14 cellular contexts compared by ENCODE assay signal in genomic region chr9:117400131-117400530, GRCh38. TPM values are rescaled to one million over a fixed set of nuclear protein-coding genes. Genes with fewer than 3 reads are reported as not detected.
DNase-seq lines count a peak whose midpoint lies in the region; ATAC-seq and TF ChIP-seq lines count a peak whose summit lies in the region.
"Had no signal": no experiment of that assay in that cellular context is flagged by ENCODE, and none has a peak within 500 bp of the region (broad histone marks: within the 10 kb centered on the region; RNA-seq: fewer than 3 reads in every experiment).

No MANE protein-coding gene starts in this region.

- H2AFZ ChIP-seq in H9 (ENCODE audit: low read length), result no peak overlapping the region

- no peaks in the 10 kb centered on the region for H3K23me2 ChIP-seq in H9 (ENCODE audit: insufficient read length, low read depth, low read length, poor library complexity, severe bottlenecking)

- no peak overlapping the region for H3K56ac ChIP-seq in H9 (ENCODE audit: insufficient read length, low read depth, low read length)

- H3K18ac ChIP-seq in H9 (ENCODE audit: insufficient read length, low read depth, low read length), result no peak overlapping the region

- no peak overlapping the region for H3K4me3 Mint-ChIP-seq in H9

- H3K4me2 ChIP-seq in H9 (ENCODE audit: insufficient read depth, insufficient read length, low read length), result no peak overlapping the region

- no CpG with 5 or more reads among the region's 2 CpGs for WGBS in H9 (ENCODE audit: extremely low coverage, insufficient read length, low lambda C conversion rate)

- H3K23ac ChIP-seq in H9 (ENCODE audit: insufficient read length, low read depth, low read length), result no peak overlapping the region

- H3K36me3 Mint-ChIP-seq in H9 (ENCODE audit: insufficient read depth in 1 of 3, low read depth in 3 of 3), result no peaks in the 10 kb centered on the region

- H3K27me3 ChIP-seq in H9 (ENCODE audit: insufficient read depth, low read length), result no peaks in the 10 kb centered on the region
- H3K27me3 ChIP-seq: right atrium auricular region had no signal

- peak overlapping the region in 1 of 3 experiments; percentile 86; a peak in 2 of 7 replicates for H3K27ac Mint-ChIP-seq in H9

- no peak overlapping the region for H2AK5ac ChIP-seq in H9 (ENCODE audit: insufficient read length, low read length)

- H2BK5ac ChIP-seq in H9 (ENCODE audit: insufficient read length, low read length), result no peak overlapping the region

- H3K9me3 Mint-ChIP-seq in H9, result no peaks in the 10 kb centered on the region

- peaks cover 35 to 52% of the 10 kb centered on the region in 2 experiments for H3K4me1 Mint-ChIP-seq in H9

- H3K27ac ChIP-seq in H9 (ENCODE audit: insufficient read length, low read depth, low read length), result no peak overlapping the region
- H3K27ac ChIP-seq: right atrium auricular region, SK-N-MC had no signal

- H3K4ac ChIP-seq in H9 (ENCODE audit: low read depth, low read length), result no peak overlapping the region

- H3K4me1 ChIP-seq in H9 (ENCODE audit: insufficient read depth, low read length), result peaks cover 9% of the 10 kb centered on the region; the same call in 1 of the 2 replicates
- H3K4me1 ChIP-seq: right atrium auricular region had no signal

- no peaks in the 10 kb centered on the region for H3K79me2 ChIP-seq in H9 (ENCODE audit: insufficient read depth, low read length)

- no peaks in the 10 kb centered on the region for H3K9me3 ChIP-seq in H9 (ENCODE audit: control insufficient read depth, low read depth, low read length)
- H3K9me3 ChIP-seq: right atrium auricular region had no signal

- no peak overlapping the region for H2BK15ac ChIP-seq in H9 (ENCODE audit: low read depth, low read length)

- no peak overlapping the region for H2BK20ac ChIP-seq in H9 (ENCODE audit: low read depth, low read length, poor library complexity, severe bottlenecking)

- no peaks in the 10 kb centered on the region for H4K20me1 ChIP-seq in H9 (ENCODE audit: control insufficient read depth, insufficient read depth, insufficient read length)

- H3K79me1 ChIP-seq in H9 (ENCODE audit: insufficient read depth, low read depth, low read length, poor library complexity, severe bottlenecking), result no peaks in the 10 kb centered on the region

- no peak overlapping the region for H4K5ac ChIP-seq in H9 (ENCODE audit: insufficient read length, low read depth, low read length)

- TF ChIP-seq CTCF in H9 (conservative IDR thresholded peaks at IDR 0.05), result no peak

- no peak overlapping the region for H4K8ac ChIP-seq in H9 (replicated peaks; ENCODE audit: insufficient read length, low read depth, low read length)

- ATAC-seq in HG03469 (IDR thresholded peaks at IDR 0.05; ENCODE audit: unreplicated experiment) (no peak), HG03442 (IDR thresholded peaks at IDR 0.05; ENCODE audit: unreplicated experiment) (no peak)

- H2BK12ac ChIP-seq in H9 (ENCODE audit: insufficient read length, low read depth, low read length), result no peak overlapping the region

- H3K9ac ChIP-seq in H9 (ENCODE audit: extremely low read depth, insufficient read length, low read length), result no peak overlapping the region

- no peak overlapping the region for H4K91ac ChIP-seq in H9 (ENCODE audit: insufficient read length, low read depth, low read length)

- no peak overlapping the region for H3K14ac ChIP-seq in H9 (ENCODE audit: insufficient read depth, low read length)

- H2BK120ac ChIP-seq in H9 (ENCODE audit: low read depth, low read length, poor library complexity, severe bottlenecking), result no peak overlapping the region

- no peak overlapping the region for H3T11ph ChIP-seq in H9 (ENCODE audit: low read length)

- peaks cover 4% of the 10 kb centered on the region; the same call in 1 of the 2 replicates for H3K27me3 Mint-ChIP-seq in H9 (ENCODE audit: low read depth)

- peak; percentile 67 for DNase-seq in DMS 273 treated with DMSO at 0.1 percent for 48 hours (lab: John Stamatoyannopoulos, UW)
- DNase-seq in NCI-H1417 (lab: John Stamatoyannopoulos, UW), result peak; percentile 70 to 97 (median 85)
- peak; percentile 94 for DNase-seq in NCI-H524 treated with DMSO at 0.1 percent for 48 hours (lab: John Stamatoyannopoulos, UW)
- DNase-seq in islet precursor cell, result peak; percentile 77
- DNase-seq in H9, result no peak
- DNase-seq in activated CD8-positive, alpha-beta memory T cell treated with anti-CD3 and anti-CD28 coated beads for 24 hours, result no peak
- DNase-seq: activated naive CD4-positive, alpha-beta T cell treated with anti-CD3 and anti-CD28 coated beads, Interleukin-2, amount 50 U/mL, for 16 hours; central memory CD4-positive, alpha-beta T cell; IMR-90; stimulated activated CD4-positive, alpha-beta T cell treated with anti-CD3 and anti-CD28 coated beads, Interleukin-4, amount 100 ng/mL, for 1 hour had no signal

RNA-seq across cellular contexts. Expression of gene ASTN2, which starts 14.7 kb away (rescaled TPM):
- 9.7 and 10.1 TPM in 2 replicates for total RNA-seq in H9 (2021)

Comparison
In these comparisons a context has a peak if more than half of its experiments do, and no peak if none do; other contexts are left out.
1. DNase-seq: peak in DMS 273 treated with DMSO at 0.1 percent for 48 hours (single experiment), NCI-H1417 (3 of 3), NCI-H524 treated with DMSO at 0.1 percent for 48 hours (single experiment) and islet precursor cell (single experiment); none in H9 (single experiment) and activated CD8-positive, alpha-beta memory T cell treated with anti-CD3 and anti-CD28 coated beads for 24 hours (single experiment).